Comparison of ENCODE assay signal across 1 cellular context in genomic region chr16:21223787-21224186, GRCh38.
TF ChIP-seq lines count a peak whose summit lies in the region.

No MANE protein-coding gene starts in this region.

TF ChIP-seq in GM23338, 12 proteins besides CTCF, POLR2A, EP300 and RAD21 (continued from another document):
- no peak for TF ChIP-seq STAT1 (IDR thresholded peaks at IDR 0.05; ENCODE audit: unreplicated experiment)
- TF ChIP-seq, protein P1, sequence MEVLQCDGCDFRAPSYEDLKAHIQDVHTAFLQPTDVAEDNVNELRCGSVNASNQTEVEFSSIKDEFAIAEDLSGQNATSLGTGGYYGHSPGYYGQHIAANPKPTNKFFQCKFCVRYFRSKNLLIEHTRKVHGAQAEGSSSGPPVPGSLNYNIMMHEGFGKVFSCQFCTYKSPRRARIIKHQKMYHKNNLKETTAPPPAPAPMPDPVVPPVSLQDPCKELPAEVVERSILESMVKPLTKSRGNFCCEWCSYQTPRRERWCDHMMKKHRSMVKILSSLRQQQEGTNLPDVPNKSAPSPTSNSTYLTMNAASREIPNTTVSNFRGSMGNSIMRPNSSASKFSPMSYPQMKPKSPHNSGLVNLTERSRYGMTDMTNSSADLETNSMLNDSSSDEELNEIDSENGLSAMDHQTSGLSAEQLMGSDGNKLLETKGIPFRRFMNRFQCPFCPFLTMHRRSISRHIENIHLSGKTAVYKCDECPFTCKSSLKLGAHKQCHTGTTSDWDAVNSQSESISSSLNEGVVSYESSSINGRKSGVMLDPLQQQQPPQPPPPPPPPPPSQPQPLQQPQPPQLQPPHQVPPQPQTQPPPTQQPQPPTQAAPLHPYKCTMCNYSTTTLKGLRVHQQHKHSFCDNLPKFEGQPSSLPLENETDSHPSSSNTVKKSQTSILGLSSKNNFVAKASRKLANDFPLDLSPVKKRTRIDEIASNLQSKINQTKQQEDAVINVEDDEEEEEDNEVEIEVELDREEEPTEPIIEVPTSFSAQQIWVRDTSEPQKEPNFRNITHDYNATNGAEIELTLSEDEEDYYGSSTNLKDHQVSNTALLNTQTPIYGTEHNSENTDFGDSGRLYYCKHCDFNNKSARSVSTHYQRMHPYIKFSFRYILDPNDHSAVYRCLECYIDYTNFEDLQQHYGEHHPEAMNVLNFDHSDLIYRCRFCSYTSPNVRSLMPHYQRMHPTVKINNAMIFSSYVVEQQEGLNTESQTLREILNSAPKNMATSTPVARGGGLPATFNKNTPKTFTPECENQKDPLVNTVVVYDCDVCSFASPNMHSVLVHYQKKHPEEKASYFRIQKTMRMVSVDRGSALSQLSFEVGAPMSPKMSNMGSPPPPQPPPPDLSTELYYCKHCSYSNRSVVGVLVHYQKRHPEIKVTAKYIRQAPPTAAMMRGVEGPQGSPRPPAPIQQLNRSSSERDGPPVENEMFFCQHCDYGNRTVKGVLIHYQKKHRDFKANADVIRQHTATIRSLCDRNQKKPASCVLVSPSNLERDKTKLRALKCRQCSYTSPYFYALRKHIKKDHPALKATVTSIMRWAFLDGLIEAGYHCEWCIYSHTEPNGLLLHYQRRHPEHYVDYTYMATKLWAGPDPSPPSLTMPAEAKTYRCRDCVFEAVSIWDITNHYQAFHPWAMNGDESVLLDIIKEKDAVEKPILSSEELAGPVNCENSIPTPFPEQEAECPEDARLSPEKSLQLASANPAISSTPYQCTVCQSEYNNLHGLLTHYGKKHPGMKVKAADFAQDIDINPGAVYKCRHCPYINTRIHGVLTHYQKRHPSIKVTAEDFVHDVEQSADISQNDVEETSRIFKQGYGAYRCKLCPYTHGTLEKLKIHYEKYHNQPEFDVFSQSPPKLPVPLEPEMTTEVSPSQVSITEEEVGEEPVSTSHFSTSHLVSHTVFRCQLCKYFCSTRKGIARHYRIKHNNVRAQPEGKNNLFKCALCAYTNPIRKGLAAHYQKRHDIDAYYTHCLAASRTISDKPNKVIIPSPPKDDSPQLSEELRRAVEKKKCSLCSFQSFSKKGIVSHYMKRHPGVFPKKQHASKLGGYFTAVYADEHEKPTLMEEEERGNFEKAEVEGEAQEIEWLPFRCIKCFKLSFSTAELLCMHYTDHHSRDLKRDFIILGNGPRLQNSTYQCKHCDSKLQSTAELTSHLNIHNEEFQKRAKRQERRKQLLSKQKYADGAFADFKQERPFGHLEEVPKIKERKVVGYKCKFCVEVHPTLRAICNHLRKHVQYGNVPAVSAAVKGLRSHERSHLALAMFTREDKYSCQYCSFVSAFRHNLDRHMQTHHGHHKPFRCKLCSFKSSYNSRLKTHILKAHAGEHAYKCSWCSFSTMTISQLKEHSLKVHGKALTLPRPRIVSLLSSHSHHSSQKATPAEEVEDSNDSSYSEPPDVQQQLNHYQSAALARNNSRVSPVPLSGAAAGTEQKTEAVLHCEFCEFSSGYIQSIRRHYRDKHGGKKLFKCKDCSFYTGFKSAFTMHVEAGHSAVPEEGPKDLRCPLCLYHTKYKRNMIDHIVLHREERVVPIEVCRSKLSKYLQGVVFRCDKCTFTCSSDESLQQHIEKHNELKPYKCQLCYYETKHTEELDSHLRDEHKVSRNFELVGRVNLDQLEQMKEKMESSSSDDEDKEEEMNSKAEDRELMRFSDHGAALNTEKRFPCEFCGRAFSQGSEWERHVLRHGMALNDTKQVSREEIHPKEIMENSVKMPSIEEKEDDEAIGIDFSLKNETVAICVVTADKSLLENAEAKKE (CRISPR knock-in tag; IDR thresholded peaks at IDR 0.05), result no peak
